ENCODE assay signal across 8 cellular contexts in genomic region chr10:124717911-124718734, GRCh38. TPM values are rescaled to one million over a fixed set of nuclear protein-coding genes. Genes with fewer than 3 reads are reported as not detected.
DNase-seq lines count a peak whose midpoint lies in the region; ATAC-seq and TF ChIP-seq lines count a peak whose summit lies in the region.

No MANE protein-coding gene starts in this region.

- no peak overlapping the region for H3K9ac ChIP-seq in smooth muscle cell (ENCODE audit: low read depth)

- peaks cover 4% of the 10 kb centered on the region for H3F3A ChIP-seq in smooth muscle cell (ENCODE audit: low read depth)

- DNase-seq in GM19238 (ENCODE audit: insufficient read length, low spot score) (peak; percentile 57), SW480 (ENCODE audit: low spot score) (peak; percentile 91), memory B cell (ENCODE audit: low spot score in 2 of 2) (peak; percentile 62 to 71), NCI-H2196 (lab: John Stamatoyannopoulos, UW; ENCODE audit: unreplicated experiment) (no peak), smooth muscle cell (lab: John Stamatoyannopoulos, UW; ENCODE audit: unreplicated experiment) (no peak)
- peak; percentile 81 for DNase-seq in activated naive CD8-positive, alpha-beta T cell treated with anti-CD3 and anti-CD28 coated beads for 36 hours
- DNase-seq in stimulated activated CD8-positive, alpha-beta memory T cell treated with anti-CD3 and anti-CD28 coated beads, Interleukin-7, amount 100 ng/mL, for 1 hour (ENCODE audit: low read depth in 2 of 2): peak; percentile 43 to 49

- peak overlapping the region; percentile 35 for H3K4me3 Mint-ChIP-seq in activated naive CD8-positive, alpha-beta T cell treated with anti-CD3 and anti-CD28 coated beads for 36 hours
- peak overlapping the region; percentile 21 for H3K4me3 Mint-ChIP-seq in memory B cell

- H3K27me3 ChIP-seq in smooth muscle cell (ENCODE audit: low read depth): no peaks in the 10 kb centered on the region

- peaks cover 82% of the 10 kb centered on the region for H3K4me1 Mint-ChIP-seq in activated naive CD8-positive, alpha-beta T cell treated with anti-CD3 and anti-CD28 coated beads for 36 hours
- H3K4me1 Mint-ChIP-seq in memory B cell: peaks cover 70% of the 10 kb centered on the region

- no peaks in the 10 kb centered on the region for H3K79me2 ChIP-seq in smooth muscle cell (ENCODE audit: low read depth)

- H3K4me3 ChIP-seq in smooth muscle cell: no peak overlapping the region

- 81% methylated on average over 12 of the region's 12 CpGs for WGBS in smooth muscle cell (ENCODE audit: low lambda C conversion rate)

- no peaks in the 10 kb centered on the region for H3K4me1 ChIP-seq in smooth muscle cell (ENCODE audit: low read depth)

- H3K36me3 ChIP-seq in smooth muscle cell (ENCODE audit: low read depth): no peaks in the 10 kb centered on the region

- H3K4me2 ChIP-seq in smooth muscle cell: no peak overlapping the region

- peak overlapping the region; percentile 76 for H3K27ac Mint-ChIP-seq in activated naive CD8-positive, alpha-beta T cell treated with anti-CD3 and anti-CD28 coated beads for 36 hours
- peak overlapping the region; percentile 92 for H3K27ac Mint-ChIP-seq in memory B cell

- H3K27me3 Mint-ChIP-seq in activated naive CD8-positive, alpha-beta T cell treated with anti-CD3 and anti-CD28 coated beads for 36 hours: no peaks in the 10 kb centered on the region
- H3K27me3 Mint-ChIP-seq in memory B cell: no peaks in the 10 kb centered on the region

- peaks cover 28% of the 10 kb centered on the region for H3K36me3 Mint-ChIP-seq in activated naive CD8-positive, alpha-beta T cell treated with anti-CD3 and anti-CD28 coated beads for 36 hours
- H3K36me3 Mint-ChIP-seq in memory B cell: peaks cover 6% of the 10 kb centered on the region

- H3K9me3 Mint-ChIP-seq in activated naive CD8-positive, alpha-beta T cell treated with anti-CD3 and anti-CD28 coated beads for 36 hours: no peaks in the 10 kb centered on the region
- no peaks in the 10 kb centered on the region for H3K9me3 Mint-ChIP-seq in memory B cell

- H3K9me3 ChIP-seq in smooth muscle cell (replicated peaks; ENCODE audit: low read depth): no peaks in the 10 kb centered on the region

- no peak overlapping the region for H3K27ac ChIP-seq in smooth muscle cell (ENCODE audit: low read depth)

- ATAC-seq in HG03139 (IDR thresholded peaks at IDR 0.05; ENCODE audit: unreplicated experiment) (peak; percentile 44), memory B cell (ENCODE audit: low read depth) (peak; percentile 73)

- no peak overlapping the region for H2AFZ ChIP-seq in smooth muscle cell (ENCODE audit: low read depth)

- TF ChIP-seq CTCF in smooth muscle cell (IDR thresholded peaks at IDR 0.05; ENCODE audit: borderline replicate concordance, insufficient read depth, poor library complexity, severe bottlenecking): no peak

- H4K20me1 ChIP-seq in smooth muscle cell (ENCODE audit: low read depth): peaks cover 86% of the 10 kb centered on the region

RNA-seq across cellular contexts. Expression of gene FAM53B, which starts 26.1 kb away (rescaled TPM):
- total RNA-seq in activated naive CD8-positive, alpha-beta T cell treated with anti-CD3 and anti-CD28 coated beads for 36 hours: 1 to 10 TPM; 8.7 to 9.6 TPM
- total RNA-seq in smooth muscle cell: 6.2 and 9.3 TPM in 2 replicates
- polyA plus RNA-seq in smooth muscle cell: 5.5 and 9.3 TPM in 2 replicates

Comparison
In these comparisons a context has a peak if more than half of its experiments do, and no peak if none do; other contexts are left out.
1. DNase-seq: peak in GM19238 (single experiment), SW480 (single experiment), activated naive CD8-positive, alpha-beta T cell treated with anti-CD3 and anti-CD28 coated beads for 36 hours (single experiment), memory B cell (2 of 2) and stimulated activated CD8-positive, alpha-beta memory T cell treated with anti-CD3 and anti-CD28 coated beads, Interleukin-7, amount 100 ng/mL, for 1 hour (2 of 2); none in NCI-H2196 (single experiment) and smooth muscle cell (single experiment).